In genomic region chr22:46673677-46674236, GRCh38 we compare ENCODE assay signal across 1 cellular context.
TF ChIP-seq lines count a peak whose summit lies in the region.

No MANE protein-coding gene starts in this region.

TF ChIP-seq in WTC11, 78 proteins besides CTCF, POLR2A, EP300 and RAD21 (continued from another document):
- TF ChIP-seq, protein P1, sequence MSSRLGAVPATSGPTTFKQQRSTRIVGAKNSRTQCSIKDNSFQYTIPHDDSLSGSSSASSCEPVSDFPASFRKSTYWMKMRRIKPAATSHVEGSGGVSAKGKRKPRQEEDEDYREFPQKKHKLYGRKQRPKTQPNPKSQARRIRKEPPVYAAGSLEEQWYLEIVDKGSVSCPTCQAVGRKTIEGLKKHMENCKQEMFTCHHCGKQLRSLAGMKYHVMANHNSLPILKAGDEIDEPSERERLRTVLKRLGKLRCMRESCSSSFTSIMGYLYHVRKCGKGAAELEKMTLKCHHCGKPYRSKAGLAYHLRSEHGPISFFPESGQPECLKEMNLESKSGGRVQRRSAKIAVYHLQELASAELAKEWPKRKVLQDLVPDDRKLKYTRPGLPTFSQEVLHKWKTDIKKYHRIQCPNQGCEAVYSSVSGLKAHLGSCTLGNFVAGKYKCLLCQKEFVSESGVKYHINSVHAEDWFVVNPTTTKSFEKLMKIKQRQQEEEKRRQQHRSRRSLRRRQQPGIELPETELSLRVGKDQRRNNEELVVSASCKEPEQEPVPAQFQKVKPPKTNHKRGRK (CRISPR knock-in tag; IDR thresholded peaks at IDR 0.05; ENCODE audit: borderline replicate concordance): no peak
- TF ChIP-seq, protein P2, sequence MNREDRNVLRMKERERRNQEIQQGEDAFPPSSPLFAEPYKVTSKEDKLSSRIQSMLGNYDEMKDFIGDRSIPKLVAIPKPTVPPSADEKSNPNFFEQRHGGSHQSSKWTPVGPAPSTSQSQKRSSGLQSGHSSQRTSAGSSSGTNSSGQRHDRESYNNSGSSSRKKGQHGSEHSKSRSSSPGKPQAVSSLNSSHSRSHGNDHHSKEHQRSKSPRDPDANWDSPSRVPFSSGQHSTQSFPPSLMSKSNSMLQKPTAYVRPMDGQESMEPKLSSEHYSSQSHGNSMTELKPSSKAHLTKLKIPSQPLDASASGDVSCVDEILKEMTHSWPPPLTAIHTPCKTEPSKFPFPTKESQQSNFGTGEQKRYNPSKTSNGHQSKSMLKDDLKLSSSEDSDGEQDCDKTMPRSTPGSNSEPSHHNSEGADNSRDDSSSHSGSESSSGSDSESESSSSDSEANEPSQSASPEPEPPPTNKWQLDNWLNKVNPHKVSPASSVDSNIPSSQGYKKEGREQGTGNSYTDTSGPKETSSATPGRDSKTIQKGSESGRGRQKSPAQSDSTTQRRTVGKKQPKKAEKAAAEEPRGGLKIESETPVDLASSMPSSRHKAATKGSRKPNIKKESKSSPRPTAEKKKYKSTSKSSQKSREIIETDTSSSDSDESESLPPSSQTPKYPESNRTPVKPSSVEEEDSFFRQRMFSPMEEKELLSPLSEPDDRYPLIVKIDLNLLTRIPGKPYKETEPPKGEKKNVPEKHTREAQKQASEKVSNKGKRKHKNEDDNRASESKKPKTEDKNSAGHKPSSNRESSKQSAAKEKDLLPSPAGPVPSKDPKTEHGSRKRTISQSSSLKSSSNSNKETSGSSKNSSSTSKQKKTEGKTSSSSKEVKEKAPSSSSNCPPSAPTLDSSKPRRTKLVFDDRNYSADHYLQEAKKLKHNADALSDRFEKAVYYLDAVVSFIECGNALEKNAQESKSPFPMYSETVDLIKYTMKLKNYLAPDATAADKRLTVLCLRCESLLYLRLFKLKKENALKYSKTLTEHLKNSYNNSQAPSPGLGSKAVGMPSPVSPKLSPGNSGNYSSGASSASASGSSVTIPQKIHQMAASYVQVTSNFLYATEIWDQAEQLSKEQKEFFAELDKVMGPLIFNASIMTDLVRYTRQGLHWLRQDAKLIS (CRISPR knock-in tag; IDR thresholded peaks at IDR 0.05; ENCODE audit: borderline replicate concordance): no peak
- no peak for TF ChIP-seq SMAD4 (CRISPR knock-in tag; IDR thresholded peaks at IDR 0.05)
- TF ChIP-seq, protein P3, sequence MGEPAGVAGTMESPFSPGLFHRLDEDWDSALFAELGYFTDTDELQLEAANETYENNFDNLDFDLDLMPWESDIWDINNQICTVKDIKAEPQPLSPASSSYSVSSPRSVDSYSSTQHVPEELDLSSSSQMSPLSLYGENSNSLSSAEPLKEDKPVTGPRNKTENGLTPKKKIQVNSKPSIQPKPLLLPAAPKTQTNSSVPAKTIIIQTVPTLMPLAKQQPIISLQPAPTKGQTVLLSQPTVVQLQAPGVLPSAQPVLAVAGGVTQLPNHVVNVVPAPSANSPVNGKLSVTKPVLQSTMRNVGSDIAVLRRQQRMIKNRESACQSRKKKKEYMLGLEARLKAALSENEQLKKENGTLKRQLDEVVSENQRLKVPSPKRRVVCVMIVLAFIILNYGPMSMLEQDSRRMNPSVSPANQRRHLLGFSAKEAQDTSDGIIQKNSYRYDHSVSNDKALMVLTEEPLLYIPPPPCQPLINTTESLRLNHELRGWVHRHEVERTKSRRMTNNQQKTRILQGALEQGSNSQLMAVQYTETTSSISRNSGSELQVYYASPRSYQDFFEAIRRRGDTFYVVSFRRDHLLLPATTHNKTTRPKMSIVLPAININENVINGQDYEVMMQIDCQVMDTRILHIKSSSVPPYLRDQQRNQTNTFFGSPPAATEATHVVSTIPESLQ (CRISPR knock-in tag; IDR thresholded peaks at IDR 0.05): no peak
- TF ChIP-seq, protein P4, sequence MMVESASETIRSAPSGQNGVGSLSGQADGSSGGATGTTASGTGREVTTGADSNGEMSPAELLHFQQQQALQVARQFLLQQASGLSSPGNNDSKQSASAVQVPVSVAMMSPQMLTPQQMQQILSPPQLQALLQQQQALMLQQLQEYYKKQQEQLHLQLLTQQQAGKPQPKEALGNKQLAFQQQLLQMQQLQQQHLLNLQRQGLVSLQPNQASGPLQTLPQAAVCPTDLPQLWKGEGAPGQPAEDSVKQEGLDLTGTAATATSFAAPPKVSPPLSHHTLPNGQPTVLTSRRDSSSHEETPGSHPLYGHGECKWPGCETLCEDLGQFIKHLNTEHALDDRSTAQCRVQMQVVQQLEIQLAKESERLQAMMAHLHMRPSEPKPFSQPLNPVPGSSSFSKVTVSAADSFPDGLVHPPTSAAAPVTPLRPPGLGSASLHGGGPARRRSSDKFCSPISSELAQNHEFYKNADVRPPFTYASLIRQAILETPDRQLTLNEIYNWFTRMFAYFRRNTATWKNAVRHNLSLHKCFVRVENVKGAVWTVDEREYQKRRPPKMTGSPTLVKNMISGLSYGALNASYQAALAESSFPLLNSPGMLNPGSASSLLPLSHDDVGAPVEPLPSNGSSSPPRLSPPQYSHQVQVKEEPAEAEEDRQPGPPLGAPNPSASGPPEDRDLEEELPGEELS (CRISPR knock-in tag; IDR thresholded peaks at IDR 0.05): no peak
- no peak for TF ChIP-seq TEAD1 (CRISPR knock-in tag; IDR thresholded peaks at IDR 0.05)
- TF ChIP-seq ZBTB21 (CRISPR knock-in tag; IDR thresholded peaks at IDR 0.05; ENCODE audit: borderline replicate concordance): no peak
